ENCODE assay signal across 25 cellular contexts in the genomic region with DNA sequence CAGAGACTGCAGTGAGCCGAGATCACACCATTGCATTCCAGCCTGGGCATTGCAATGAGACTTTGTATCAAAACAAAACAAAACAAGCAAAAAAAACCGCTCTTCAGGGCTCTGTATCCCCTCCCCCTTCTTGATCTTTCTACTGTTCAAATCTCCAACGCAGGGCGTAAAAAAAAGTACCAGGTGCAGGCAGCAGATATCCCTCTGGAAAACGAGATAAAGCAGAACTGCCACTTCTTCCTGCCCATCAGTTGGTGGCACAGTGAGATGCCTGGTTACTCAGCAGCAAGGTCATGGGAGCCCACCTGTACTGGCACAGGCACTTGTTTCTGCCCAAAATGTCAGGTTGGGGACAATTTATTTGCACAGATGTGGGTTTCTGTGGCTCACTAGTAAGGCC. TPM values are rescaled to one million over a fixed set of nuclear protein-coding genes. Genes with fewer than 3 reads are reported as not detected.
"Had no signal": no experiment of that assay in that cellular context is flagged by ENCODE, and none has a peak within 500 bp of the region (broad histone marks: within the 10 kb centered on the region; RNA-seq: fewer than 3 reads in every experiment).

No MANE protein-coding gene starts in this region.

- H3K36me3 Mint-ChIP-seq: natural killer cell treated with Interleukin-12 subunit alpha and Interleukin-12 subunit beta and Interleukin-15 and Interleukin-18, amount 100 ng/mL, for 72 hours had no signal

- H3K4me3 Mint-ChIP-seq: immature natural killer cell; natural killer cell treated with Interleukin-12 subunit alpha and Interleukin-12 subunit beta and Interleukin-15 and Interleukin-18, amount 100 ng/mL, for 72 hours had no signal

- DNase-seq: cortex of kidney; dorsolateral prefrontal cortex; effector CD8-positive, alpha-beta T cell; esophagus squamous epithelium; foreskin fibroblast; glutamatergic neuron; immature natural killer cell; left cardiac atrium; left ventricle myocardium inferior; mesenchymal stem cell; midbrain; nucleus accumbens; psoas muscle; retina; stimulated activated CD4-positive, alpha-beta T cell treated with anti-CD3 and anti-CD28 coated beads, Interleukin-2, amount 100 ng/mL, for 24 hours; stimulated activated CD4-positive, alpha-beta T cell treated with anti-CD3 and anti-CD28 coated beads, Interleukin-4, amount 100 ng/mL, for 4 hours; stimulated activated naive CD4-positive, alpha-beta T cell treated with Interleukin-2 at 50 U/mL for 16 hours; thyroid gland; upper lobe of left lung; uterus had no signal

- H3K9me3 Mint-ChIP-seq: immature natural killer cell; natural killer cell treated with Interleukin-12 subunit alpha and Interleukin-12 subunit beta and Interleukin-15 and Interleukin-18, amount 100 ng/mL, for 72 hours; neural progenitor cell had no signal

- H3K27ac Mint-ChIP-seq: natural killer cell treated with Interleukin-12 subunit alpha and Interleukin-12 subunit beta and Interleukin-15 and Interleukin-18, amount 100 ng/mL, for 72 hours; neural progenitor cell had no signal

- H3K4me1 Mint-ChIP-seq: immature natural killer cell had no signal

- H3K27me3 Mint-ChIP-seq: natural killer cell treated with Interleukin-12 subunit alpha and Interleukin-12 subunit beta and Interleukin-15 and Interleukin-18, amount 100 ng/mL, for 72 hours had no signal

- ATAC-seq: gastroesophageal sphincter; left cardiac atrium; natural killer cell treated with Interleukin-12 subunit alpha and Interleukin-12 subunit beta and Interleukin-15 and Interleukin-18, amount 100 ng/mL, for 72 hours; psoas muscle; sciatic nerve had no signal

RNA-seq across cellular contexts. Expression of a gene that starts 11.3 kb away (rescaled TPM):
- total RNA-seq: natural killer cell treated with Interleukin-12 subunit alpha and Interleukin-12 subunit beta and Interleukin-15 and Interleukin-18, amount 100 ng/mL, for 72 hours; skeletal muscle tissue had no signal
